In the genomic region with DNA sequence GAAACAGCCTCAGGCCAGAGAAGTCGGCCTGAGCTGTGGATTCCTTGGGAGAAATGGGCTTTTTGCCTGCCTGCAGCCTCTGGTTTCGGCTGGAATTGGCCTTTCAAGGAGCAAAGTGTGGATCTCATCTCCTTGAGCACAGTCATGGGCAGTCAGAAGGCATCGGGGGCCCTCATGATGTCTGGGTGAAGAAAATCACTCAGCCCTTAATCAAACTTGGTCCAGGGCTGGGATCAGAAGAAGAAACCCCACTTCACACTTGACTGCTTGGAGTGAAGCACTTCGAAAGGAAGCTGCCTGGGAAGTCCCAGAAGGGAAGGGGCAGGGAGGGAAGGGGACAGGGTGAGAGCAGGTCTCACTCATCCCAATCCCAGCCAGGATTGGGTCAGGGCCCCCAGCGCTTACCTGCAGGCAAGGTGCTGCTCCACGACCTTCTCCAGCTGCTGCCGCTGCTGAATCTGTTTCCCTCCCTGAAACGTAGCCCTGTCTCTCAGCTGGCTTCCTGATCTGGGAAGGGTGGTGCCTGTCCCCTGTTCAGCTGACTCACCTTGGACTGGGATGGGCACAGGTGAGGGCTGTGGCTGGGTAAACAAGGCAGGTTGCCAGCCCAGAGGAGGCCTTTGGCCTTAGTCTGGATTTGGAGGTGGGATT, we compare ENCODE assay signal across 8 cellular contexts. TPM values are rescaled to one million over a fixed set of nuclear protein-coding genes. Genes with fewer than 3 reads are reported as not detected.
DNase-seq lines count a peak whose midpoint lies in the region; ATAC-seq and TF ChIP-seq lines count a peak whose summit lies in the region.

A gene with protein sequence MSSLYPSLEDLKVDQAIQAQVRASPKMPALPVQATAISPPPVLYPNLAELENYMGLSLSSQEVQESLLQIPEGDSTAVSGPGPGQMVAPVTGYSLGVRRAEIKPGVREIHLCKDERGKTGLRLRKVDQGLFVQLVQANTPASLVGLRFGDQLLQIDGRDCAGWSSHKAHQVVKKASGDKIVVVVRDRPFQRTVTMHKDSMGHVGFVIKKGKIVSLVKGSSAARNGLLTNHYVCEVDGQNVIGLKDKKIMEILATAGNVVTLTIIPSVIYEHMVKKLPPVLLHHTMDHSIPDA (minus strand): TSS at position 460 of the 651 bp plus-strand sequence. CDS start 8,723 bp downstream, outside the sequence.

- H3K36me3 ChIP-seq in CD4-positive, CD25-positive, alpha-beta regulatory T cell (ENCODE audit: control insufficient read depth, insufficient read depth, low read length) = peaks cover 12% of the 10 kb centered on the region

- no peak within 1 kb of the TSS for H3K4me3 ChIP-seq in CD4-positive, CD25-positive, alpha-beta regulatory T cell (ENCODE audit: low read depth, low read length)
- no peak within 1 kb of the TSS for H3K4me3 ChIP-seq in coronary artery

- H3K4me3 Mint-ChIP-seq in CD4-positive, CD25-positive, alpha-beta regulatory T cell = peak within 1 kb of the TSS; percentile 21 to 81 (median 48)
- H3K4me3 Mint-ChIP-seq in neural crest cell = peak within 1 kb of the TSS; percentile 66

- H3K4me1 ChIP-seq in CD4-positive, CD25-positive, alpha-beta regulatory T cell (ENCODE audit: control insufficient read depth, insufficient read depth, low read length, poor library complexity, severe bottlenecking) = peaks cover 31% of the 10 kb centered on the region

- no peak for DNase-seq in CD4-positive, CD25-positive, alpha-beta regulatory T cell
- peak; percentile 72 for DNase-seq in NCI-H2029 (lab: John Stamatoyannopoulos, UW)
- DNase-seq in coronary artery (ENCODE audit: low spot score) = peak; percentile 62
- DNase-seq in neural crest cell (ENCODE audit: low read depth, low spot score) = no peak
- no peak for DNase-seq in NCI-H1092 treated with DMSO at 0.1 percent for 48 hours (lab: John Stamatoyannopoulos, UW)
- DNase-seq in amniotic stem cell (lab: John Stamatoyannopoulos, UW) = no peak

- no peaks in the 10 kb centered on the region for H3K9me3 ChIP-seq in CD4-positive, CD25-positive, alpha-beta regulatory T cell (ENCODE audit: control insufficient read depth in 2 of 2, low read length in 2 of 2)

- H3K27me3 Mint-ChIP-seq in CD4-positive, CD25-positive, alpha-beta regulatory T cell = no peaks in the 10 kb centered on the region
- H3K27me3 Mint-ChIP-seq in neural crest cell (ENCODE audit: low read depth) = no peaks in the 10 kb centered on the region

- H3K27ac ChIP-seq in CD4-positive, CD25-positive, alpha-beta regulatory T cell (ENCODE audit: insufficient read depth, low read length, poor library complexity, severe bottlenecking) = peak within 1 kb of the TSS; percentile 48
- peak within 1 kb of the TSS; percentile 9 to 99 for H3K27ac ChIP-seq in coronary artery

- H3K27ac Mint-ChIP-seq in CD4-positive, CD25-positive, alpha-beta regulatory T cell = peak within 1 kb of the TSS; percentile 52 to 93 (median 58)
- peak within 1 kb of the TSS; percentile 53 for H3K27ac Mint-ChIP-seq in neural crest cell (ENCODE audit: unreplicated experiment)

- ATAC-seq in CD4-positive, CD25-positive, alpha-beta regulatory T cell (ENCODE audit: low read depth in 2 of 2) = no peak
- ATAC-seq in HG02678 (IDR thresholded peaks at IDR 0.05; ENCODE audit: unreplicated experiment) (no peak), GM18909 (IDR thresholded peaks at IDR 0.05; ENCODE audit: poor library complexity, unreplicated experiment) (no peak)

- peaks cover 13 to 40% (median 31%) of the 10 kb centered on the region in 4 donors for H3K4me1 Mint-ChIP-seq in CD4-positive, CD25-positive, alpha-beta regulatory T cell
- H3K4me1 Mint-ChIP-seq in neural crest cell = no peaks in the 10 kb centered on the region

- TF ChIP-seq CTCF in coronary artery (IDR thresholded peaks at IDR 0.05) (no peak), neural crest cell (conservative IDR thresholded peaks at IDR 0.05) (no peak)

- H3K9me3 Mint-ChIP-seq in CD4-positive, CD25-positive, alpha-beta regulatory T cell = no peaks in the 10 kb centered on the region
- H3K9me3 Mint-ChIP-seq in neural crest cell = no peaks in the 10 kb centered on the region

- peaks cover 15% of the 10 kb centered on the region for H3K36me3 Mint-ChIP-seq in CD4-positive, CD25-positive, alpha-beta regulatory T cell
- no peaks in the 10 kb centered on the region for H3K36me3 Mint-ChIP-seq in neural crest cell (ENCODE audit: low read depth)

- H3K27me3 ChIP-seq in CD4-positive, CD25-positive, alpha-beta regulatory T cell (ENCODE audit: control insufficient read depth, insufficient read depth, low read length) = no peaks in the 10 kb centered on the region

RNA-seq across cellular contexts. Expression of the gene that starts here (rescaled TPM):
- total RNA-seq in CD4-positive, CD25-positive, alpha-beta regulatory T cell = 1.2 TPM
- 1 to 10 TPM; 1.6 to 4.3 (median 3.4) TPM for polyA plus RNA-seq in CD4-positive, CD25-positive, alpha-beta regulatory T cell
- total RNA-seq in neural crest cell = 1.6 and 2.4 TPM in 2 replicates

Comparison
In these comparisons a context has a peak if more than half of its experiments do, and no peak if none do; other contexts are left out.
1. DNase-seq: peak in NCI-H2029 (single experiment) and coronary artery (single experiment); none in CD4-positive, CD25-positive, alpha-beta regulatory T cell (0 of 3), neural crest cell (single experiment), NCI-H1092 treated with DMSO at 0.1 percent for 48 hours (single experiment) and amniotic stem cell (single experiment).